Comparison of ENCODE assay signal across 16 cellular contexts in genomic region chr3:98827221-98827620, GRCh38.
DNase-seq lines count a peak whose midpoint lies in the region; ATAC-seq, FAIRE-seq and TF ChIP-seq lines count a peak whose summit lies in the region.
"Had no signal": no experiment of that assay in that cellular context is flagged by ENCODE, and none has a peak within 500 bp of the region (broad histone marks: within the 10 kb centered on the region; RNA-seq: fewer than 3 reads in every experiment).

No MANE protein-coding gene starts in this region.

- H3K27ac ChIP-seq in GM23248: no peak overlapping the region

- TF ChIP-seq CTCF in fibroblast of the aortic adventitia (IDR thresholded peaks at IDR 0.05; ENCODE audit: insufficient read depth, low read length): no peak

- no peak overlapping the region for H3K4me3 ChIP-seq in fibroblast of the aortic adventitia (ENCODE audit: low read depth, low read length)
- H3K4me3 ChIP-seq in GM23248: no peak overlapping the region
- H3K4me3 ChIP-seq: HAP-1 had no signal

- 0 out of 2 replicates have a peak, but pooled peaks cover 4% of the 10 kb centered on the region for H3K9me2 ChIP-seq in GM23248 (ENCODE audit: insufficient read depth)

- ATAC-seq in HG03159 (IDR thresholded peaks at IDR 0.05; ENCODE audit: unreplicated experiment): no peak

- H3K27me3 ChIP-seq in GM23248 (replicated peaks; ENCODE audit: insufficient read depth): no peaks in the 10 kb centered on the region

- H3K4me1 ChIP-seq in GM23248 (ENCODE audit: insufficient read depth): peaks cover 8% of the 10 kb centered on the region
- H3K4me1 ChIP-seq: HAP-1 had no signal

- no peak overlapping the region for H3K9ac ChIP-seq in GM23248

- no peak overlapping the region for H2AFZ ChIP-seq in GM23248

- H3K79me2 ChIP-seq in GM23248 (ENCODE audit: insufficient read depth): peaks cover 86% of the 10 kb centered on the region

- TF ChIP-seq POLR2A in H54 (IDR thresholded peaks at IDR 0.05; ENCODE audit: low read depth, low read length): no peak

- intact Hi-C loops in posterior vena cava (cut with DNase I): no loop called here

- no peaks in the 10 kb centered on the region for H4K20me1 ChIP-seq in GM23248 (ENCODE audit: insufficient read depth)

- in situ Hi-C loops in GM23248 (cut with MboI): loop anchor here (10.0 kb wide), 1 partner anchor 928 kb away; no protein-coding TSS in a partner anchor

- 25 to 27% methylated on average over 1 of the region's 1 CpG for WGBS in GM23248 (ENCODE audit: low coverage in 1 of 2, low lambda C conversion rate in 2 of 2, missing lambda C conversion rate in 2 of 2), 2 experiments

- H3K4me2 ChIP-seq in GM23248 (ENCODE audit: unreplicated experiment): no peak overlapping the region

- DNase-seq in H54 (ENCODE audit: insufficient read length, low spot score) (no peak), NCI-H82 (lab: John Stamatoyannopoulos, UW) (peak; percentile 72), fibroblast of the aortic adventitia (ENCODE audit: low read depth) (peak; percentile 80), myocyte (ENCODE audit: low read depth) (peak; percentile 29), GM23248 (no peak), posterior vena cava (ENCODE audit: low spot score) (no peak)
- DNase-seq: AML-193; EL; KBM-7; NCI-H1436 treated with DMSO at 0.1 percent for 48 hours; NCI-H2081; NCI-H526; NK-92 treated with Interleukin-12 subunit alpha and Interleukin-12 subunit beta, amount 100 ng/mL, for 24 hours; SIG-M5 had no signal

- peaks cover 2% of the 10 kb centered on the region for H3K36me3 ChIP-seq in GM23248 (ENCODE audit: low read depth)
- H3K36me3 ChIP-seq: HAP-1 had no signal

- H3K9me3 ChIP-seq in GM23248 (ENCODE audit: low read depth): no peaks in the 10 kb centered on the region

- H3F3A ChIP-seq in GM23248 (ENCODE audit: insufficient read depth): peaks cover 85% of the 10 kb centered on the region

- FAIRE-seq in H54 (lab: Jason Lieb, UNC): peak; percentile 20

Comparison
In these comparisons a context has a peak if more than half of its experiments do, and no peak if none do; other contexts are left out.
1. DNase-seq: peak in NCI-H82 (single experiment), fibroblast of the aortic adventitia (single experiment) and myocyte (single experiment); none in H54 (single experiment), GM23248 (single experiment) and posterior vena cava (single experiment).